Comparison of ENCODE assay signal across 12 cellular contexts in the genomic region with DNA sequence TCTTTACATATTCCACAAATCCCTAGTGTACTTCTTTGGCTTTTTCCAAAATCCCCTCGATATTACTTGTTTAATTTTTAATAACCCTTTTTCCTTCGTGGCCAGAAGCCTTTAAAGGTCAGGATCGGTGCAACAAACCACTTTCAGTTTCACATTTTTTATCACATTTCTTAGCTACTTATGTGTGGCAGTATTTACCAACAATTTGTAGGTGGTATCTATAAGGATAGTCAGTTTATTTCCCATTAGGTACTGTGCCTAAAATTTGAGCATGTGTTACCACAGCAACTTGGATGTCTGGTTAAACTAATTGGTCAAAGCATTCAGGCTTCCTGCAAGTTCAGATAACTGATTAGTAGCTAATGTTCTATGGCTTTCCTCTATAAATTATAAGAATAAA.
DNase-seq lines count a peak whose midpoint lies in the region; ATAC-seq and TF ChIP-seq lines count a peak whose summit lies in the region.
"Had no signal": no experiment of that assay in that cellular context is flagged by ENCODE, and none has a peak within 500 bp of the region (broad histone marks: within the 10 kb centered on the region; RNA-seq: fewer than 3 reads in every experiment).

No MANE protein-coding gene starts in this region.

- peak overlapping the region; percentile 42 for H3K4me3 ChIP-seq in urinary bladder (ENCODE audit: low read depth, low read length)
- H3K4me3 ChIP-seq: mucosa of descending colon had no signal

- intact Hi-C loops in natural killer cell (cut with micrococcal nuclease): no loop called here

- H3K4me3 Mint-ChIP-seq in natural killer cell (peak overlapping the region; percentile 57), glutamatergic neuron (ENCODE audit: unreplicated experiment) (peak overlapping the region; percentile 23)
- no peak overlapping the region for H3K4me3 Mint-ChIP-seq in natural killer cell treated with Interleukin-12 subunit alpha and Interleukin-12 subunit beta and Interleukin-15 and Interleukin-18, amount 100 ng/mL, for 72 hours

- peaks cover 5% of the 10 kb centered on the region in 2 donors for H3K9me3 Mint-ChIP-seq in natural killer cell
- peaks cover 5% of the 10 kb centered on the region for H3K9me3 Mint-ChIP-seq in natural killer cell treated with Interleukin-12 subunit alpha and Interleukin-12 subunit beta and Interleukin-15 and Interleukin-18, amount 100 ng/mL, for 72 hours
- H3K9me3 Mint-ChIP-seq in glutamatergic neuron (ENCODE audit: unreplicated experiment): peaks cover 4% of the 10 kb centered on the region

- TF ChIP-seq CTCF in natural killer cell (IDR thresholded peaks at IDR 0.05) (no peak), glutamatergic neuron (IDR thresholded peaks at IDR 0.05; ENCODE audit: partially characterized antibody, unreplicated experiment) (no peak)

- H3K4me1 Mint-ChIP-seq in natural killer cell: no peaks in the 10 kb centered on the region
- H3K4me1 Mint-ChIP-seq in natural killer cell treated with Interleukin-12 subunit alpha and Interleukin-12 subunit beta and Interleukin-15 and Interleukin-18, amount 100 ng/mL, for 72 hours (ENCODE audit: low read depth in 2 of 2): peaks cover 0 to 2% of the 10 kb centered on the region in 2 donors
- peaks cover 19% of the 10 kb centered on the region for H3K4me1 Mint-ChIP-seq in glutamatergic neuron (ENCODE audit: low read depth, unreplicated experiment)

- 50% methylated on average over 3 of the region's 3 CpGs for WGBS in urinary bladder

- H3K4me1 ChIP-seq in urinary bladder (ENCODE audit: insufficient read depth): no peaks in the 10 kb centered on the region

- H3K27ac ChIP-seq in urinary bladder (ENCODE audit: low read depth): no peak overlapping the region

- ATAC-seq in natural killer cell (no peak), HG03442 (IDR thresholded peaks at IDR 0.05; ENCODE audit: unreplicated experiment) (peak; percentile 68)
- ATAC-seq in natural killer cell treated with Interleukin-12 subunit alpha and Interleukin-12 subunit beta and Interleukin-15 and Interleukin-18, amount 100 ng/mL, for 72 hours: no peak
- ATAC-seq: mucosa of descending colon had no signal

- no peaks in the 10 kb centered on the region for H3K36me3 ChIP-seq in urinary bladder (ENCODE audit: insufficient read depth)

- DNase-seq in natural killer cell (no peak), glutamatergic neuron (no peak), NCI-H345 (lab: John Stamatoyannopoulos, UW) (no peak), SHP77 treated with DMSO at 0.1 percent for 48 hours (lab: John Stamatoyannopoulos, UW) (no peak)
- no peak for DNase-seq in natural killer cell treated with Interleukin-12 subunit alpha and Interleukin-12 subunit beta and Interleukin-15 and Interleukin-18, amount 100 ng/mL, for 72 hours (ENCODE audit: low spot score)
- no peak for DNase-seq in stimulated activated CD4-positive, alpha-beta T cell treated with anti-CD3 and anti-CD28 coated beads, Interleukin-12 subunit alpha, Interleukin-12 subunit beta, amount 100 ng/mL, for 4 hours
- DNase-seq: activated gamma-delta T cell, AML-193, mucosa of descending colon, NCI-H2081 treated with DMSO at 0.1 percent for 48 hours had no signal

- H3K27me3 Mint-ChIP-seq in natural killer cell (ENCODE audit: low read depth in 2 of 2) (no peaks in the 10 kb centered on the region), glutamatergic neuron (ENCODE audit: unreplicated experiment) (peaks cover 4% of the 10 kb centered on the region)
- no peaks in the 10 kb centered on the region for H3K27me3 Mint-ChIP-seq in natural killer cell treated with Interleukin-12 subunit alpha and Interleukin-12 subunit beta and Interleukin-15 and Interleukin-18, amount 100 ng/mL, for 72 hours

- no peak overlapping the region for H3K27ac Mint-ChIP-seq in natural killer cell
- no peak overlapping the region for H3K27ac Mint-ChIP-seq in natural killer cell treated with Interleukin-12 subunit alpha and Interleukin-12 subunit beta and Interleukin-15 and Interleukin-18, amount 100 ng/mL, for 72 hours
- no peak overlapping the region for H3K27ac Mint-ChIP-seq in glutamatergic neuron (ENCODE audit: unreplicated experiment)

- H3K36me3 Mint-ChIP-seq in natural killer cell: no peaks in the 10 kb centered on the region
- H3K36me3 Mint-ChIP-seq in natural killer cell treated with Interleukin-12 subunit alpha and Interleukin-12 subunit beta and Interleukin-15 and Interleukin-18, amount 100 ng/mL, for 72 hours: peaks cover 7% of the 10 kb centered on the region
- H3K36me3 Mint-ChIP-seq in glutamatergic neuron (ENCODE audit: unreplicated experiment): no peaks in the 10 kb centered on the region
